10 cellular contexts compared by ENCODE assay signal in genomic region chr9:134706522-134706921, GRCh38.
DNase-seq lines count a peak whose midpoint lies in the region; ATAC-seq and TF ChIP-seq lines count a peak whose summit lies in the region.
"Had no signal": no experiment of that assay in that cellular context is flagged by ENCODE, and none has a peak within 500 bp of the region (broad histone marks: within the 10 kb centered on the region; RNA-seq: fewer than 3 reads in every experiment).

No MANE protein-coding gene starts in this region.

- H3K27me3 ChIP-seq in gastroesophageal sphincter (no peaks in the 10 kb centered on the region), prostate gland (replicated peaks; ENCODE audit: insufficient read depth) (peaks cover 4% of the 10 kb centered on the region)

- TF ChIP-seq CTCF in gastroesophageal sphincter (IDR thresholded peaks at IDR 0.05) (no peak), prostate gland (IDR thresholded peaks at IDR 0.05) (no peak)

- no peak overlapping the region for H3K27ac Mint-ChIP-seq in stimulated activated naive CD8-positive, alpha-beta T cell treated with anti-CD3 and anti-CD28 coated beads, Interleukin-15, amount 100 ng/mL, for 72 hours
- H3K27ac Mint-ChIP-seq: IgD-negative memory B cell had no signal

- peak; percentile 7 for ATAC-seq in stimulated activated naive CD8-positive, alpha-beta T cell treated with anti-CD3 and anti-CD28 coated beads, Interleukin-15, Interleukin-2, amounts not matched to agents 100 U/mL and 50 U/mL, for 24 hours
- no peak for ATAC-seq in stimulated activated naive CD8-positive, alpha-beta T cell treated with anti-CD3 and anti-CD28 coated beads, Interleukin-15, amount 100 ng/mL, for 72 hours
- ATAC-seq in gastroesophageal sphincter (no peak), HG03280 (IDR thresholded peaks at IDR 0.05; ENCODE audit: unreplicated experiment) (no peak)

- no peak for TF ChIP-seq EP300 in gastroesophageal sphincter (IDR thresholded peaks at IDR 0.05)

- H3K27me3 Mint-ChIP-seq in stimulated activated naive CD8-positive, alpha-beta T cell treated with anti-CD3 and anti-CD28 coated beads, Interleukin-15, amount 100 ng/mL, for 72 hours = no peaks in the 10 kb centered on the region

- no peak for TF ChIP-seq POLR2A in gastroesophageal sphincter (IDR thresholded peaks at IDR 0.05)
- no peak for TF ChIP-seq POLR2A in prostate gland (IDR thresholded peaks at IDR 0.05)

- intact Hi-C loops in prostate gland (cut with DNase I) = loop anchor here (2.0 to 10.0 kb wide), 2 partner anchors 26 to 62 kb away; partner anchors contain the start of gene COL5A1

- H3K4me3 Mint-ChIP-seq in stimulated activated naive CD8-positive, alpha-beta T cell treated with anti-CD3 and anti-CD28 coated beads, Interleukin-15, amount 100 ng/mL, for 72 hours = no peak overlapping the region

- H3K9me3 Mint-ChIP-seq in stimulated activated naive CD8-positive, alpha-beta T cell treated with anti-CD3 and anti-CD28 coated beads, Interleukin-15, amount 100 ng/mL, for 72 hours = peaks cover 0 to 6% of the 10 kb centered on the region in 2 donors

- H3K4me1 ChIP-seq in gastroesophageal sphincter = peaks cover 15 to 94% (median 59%) of the 10 kb centered on the region in 3 donors
- peaks cover 12% of the 10 kb centered on the region for H3K4me1 ChIP-seq in prostate gland (replicated peaks)

- no peak for DNase-seq in stimulated activated naive CD8-positive, alpha-beta T cell treated with anti-CD3 and anti-CD28 coated beads, Interleukin-15, Interleukin-2, amounts not matched to agents 100 U/mL and 50 U/mL, for 24 hours
- no peak for DNase-seq in stimulated activated naive CD8-positive, alpha-beta T cell treated with anti-CD3 and anti-CD28 coated beads, Interleukin-15, amount 100 ng/mL, for 72 hours
- DNase-seq in prostate gland (ENCODE audit: low spot score) (no peak), NCI-H146 treated with DMSO at 0.1 percent for 48 hours (lab: John Stamatoyannopoulos, UW; ENCODE audit: unreplicated experiment) (no peak), globus pallidus (ENCODE audit: low spot score) (no peak)
- no peak for DNase-seq in activated CD8-positive, alpha-beta memory T cell treated with anti-CD3 and anti-CD28 coated beads, Interleukin-2, amount 50 U/mL, for 4 hours
- DNase-seq: GOT3 had no signal

- H3K4me1 Mint-ChIP-seq in stimulated activated naive CD8-positive, alpha-beta T cell treated with anti-CD3 and anti-CD28 coated beads, Interleukin-15, amount 100 ng/mL, for 72 hours = peaks cover 1% of the 10 kb centered on the region
- H3K4me1 Mint-ChIP-seq: IgD-negative memory B cell had no signal

- H3K27ac ChIP-seq in gastroesophageal sphincter (peak overlapping the region; percentile 68 to 93 (median 86)), prostate gland (peak overlapping the region; percentile 56 to 60)

- no CpG with 5 or more reads among the region's 6 CpGs for WGBS in gastroesophageal sphincter (ENCODE audit: low coverage in 1 of 2), 2 donors
- WGBS in prostate gland = 61% methylated on average over 4 of the region's 6 CpGs

- H3K36me3 ChIP-seq in gastroesophageal sphincter = peaks cover 0 to 10% of the 10 kb centered on the region in 2 donors
- no peaks in the 10 kb centered on the region for H3K36me3 ChIP-seq in prostate gland

- H3K9me3 ChIP-seq in gastroesophageal sphincter (no peaks in the 10 kb centered on the region), prostate gland (no peaks in the 10 kb centered on the region)

- H3K4me3 ChIP-seq in gastroesophageal sphincter = no peak overlapping the region
- H3K4me3 ChIP-seq in prostate gland = no peak overlapping the region
